In genomic region chr22:44326549-44326881, GRCh38 we compare ENCODE assay signal across 8 cellular contexts. TPM values are rescaled to one million over a fixed set of nuclear protein-coding genes. Genes with fewer than 3 reads are reported as not detected.
DNase-seq lines count a peak whose midpoint lies in the region; ATAC-seq and TF ChIP-seq lines count a peak whose summit lies in the region.

No MANE protein-coding gene starts in this region.

- no peaks in the 10 kb centered on the region for H3K9me3 Mint-ChIP-seq in Calu3 (ENCODE audit: low read depth, unreplicated experiment)

- no peak overlapping the region for H3K27ac Mint-ChIP-seq in Calu3 (ENCODE audit: unreplicated experiment)

- no peaks in the 10 kb centered on the region for H3K9me3 ChIP-seq in SK-N-MC (ENCODE audit: low read depth, low read length)
- H3K9me3 ChIP-seq in gastrocnemius medialis: no peaks in the 10 kb centered on the region

- peaks cover 42 to 50% (median 49%) of the 10 kb centered on the region in 3 donors for H3K27me3 ChIP-seq in gastrocnemius medialis

- H3K9ac ChIP-seq in SK-N-MC (ENCODE audit: insufficient read length): no peak overlapping the region

- ATAC-seq in gastrocnemius medialis (no peak), GM19328 (IDR thresholded peaks at IDR 0.05; ENCODE audit: unreplicated experiment) (no peak), left colon (no peak), GM18907 (IDR thresholded peaks at IDR 0.05; ENCODE audit: unreplicated experiment) (no peak)
- ATAC-seq in activated CD4-positive, CD25-positive, alpha-beta regulatory T cell treated with anti-CD3 and anti-CD28 coated beads, Interleukin-2, amount 50 U/mL, for 24 hours: no peak

- peaks cover 0 to 3% of the 10 kb centered on the region in 2 donors for H3K4me1 ChIP-seq in gastrocnemius medialis

- H3K4me3 ChIP-seq in SK-N-MC (peak overlapping the region; percentile 37), fibroblast of mammary gland (ENCODE audit: control insufficient read depth, low read depth, low read length) (peak overlapping the region; percentile 59), gastrocnemius medialis (peak overlapping the region; percentile 45 to 55 (median 46))

- no peaks in the 10 kb centered on the region for H3K36me3 Mint-ChIP-seq in Calu3 (ENCODE audit: insufficient read depth, unreplicated experiment)

- no peak for TF ChIP-seq CTCF in Calu3 (IDR thresholded peaks at IDR 0.05; ENCODE audit: unreplicated experiment)
- TF ChIP-seq CTCF in fibroblast of mammary gland (conservative IDR thresholded peaks at IDR 0.05; ENCODE audit: control insufficient read depth, insufficient read depth, low read depth, low read length): no peak
- no peak for TF ChIP-seq CTCF in gastrocnemius medialis (IDR thresholded peaks at IDR 0.05 in 4 of 5, conservative IDR thresholded peaks at IDR 0.05 in 1 of 5)

- peaks cover 79% of the 10 kb centered on the region for H3K27me3 Mint-ChIP-seq in Calu3 (ENCODE audit: unreplicated experiment)

- no TSS peak for BruUV-seq in Calu3 (replicated peaks; lab: Mats Ljungman, UMichigan)

- intact Hi-C loops in Calu3 (cut with micrococcal nuclease; ENCODE audit: unreplicated experiment) (no loop called here), gastrocnemius medialis (cut with DNase I; ENCODE audit: low total_unique reads) (no loop called here), left colon (cut with DNase I, micrococcal nuclease) (no loop called here)

- TF ChIP-seq POLR2A in gastrocnemius medialis (IDR thresholded peaks at IDR 0.05): no peak

- H3K4me1 Mint-ChIP-seq in Calu3 (ENCODE audit: low read depth, unreplicated experiment): no peaks in the 10 kb centered on the region

- DNase-seq in Calu3: no peak
- DNase-seq in SK-N-MC (ENCODE audit: low read depth, low spot score): no peak
- no peak for DNase-seq in fibroblast of mammary gland (ENCODE audit: low read depth)
- DNase-seq in gastrocnemius medialis: no peak
- DNase-seq in left colon: no peak

- in situ Hi-C loops in gastrocnemius medialis (cut with MboI; ENCODE audit: low sequenced_read_pairs in 4 of 4): no loop called here

- no peaks in the 10 kb centered on the region for H3K36me3 ChIP-seq in SK-N-MC (ENCODE audit: insufficient read depth, low read length)
- no peaks in the 10 kb centered on the region for H3K36me3 ChIP-seq in gastrocnemius medialis

- H3K4me3 Mint-ChIP-seq in Calu3 (ENCODE audit: low read depth, unreplicated experiment): peak overlapping the region; percentile 37

- no peak overlapping the region for H3K27ac ChIP-seq in SK-N-MC
- no peak overlapping the region for H3K27ac ChIP-seq in gastrocnemius medialis

- CTCF ChIA-PET in Calu3 (lab: Charles Lee): no interaction called here

RNA-seq across cellular contexts. Expression of gene SHISAL1, which starts 13.8 kb away (rescaled TPM):
- total RNA-seq in Calu3 (2022): not detected in 2 replicates
- under 1 TPM in 2 of 4 donors, not detected in 2; 0.03 to 0.10 TPM for total RNA-seq in gastrocnemius medialis
- total RNA-seq in left colon: 1 to 10 TPM in 1 of 2 donors, under 1 TPM in 1; 0.27 to 8.6 TPM
